7 cellular contexts compared by ENCODE assay signal in the genomic region with DNA sequence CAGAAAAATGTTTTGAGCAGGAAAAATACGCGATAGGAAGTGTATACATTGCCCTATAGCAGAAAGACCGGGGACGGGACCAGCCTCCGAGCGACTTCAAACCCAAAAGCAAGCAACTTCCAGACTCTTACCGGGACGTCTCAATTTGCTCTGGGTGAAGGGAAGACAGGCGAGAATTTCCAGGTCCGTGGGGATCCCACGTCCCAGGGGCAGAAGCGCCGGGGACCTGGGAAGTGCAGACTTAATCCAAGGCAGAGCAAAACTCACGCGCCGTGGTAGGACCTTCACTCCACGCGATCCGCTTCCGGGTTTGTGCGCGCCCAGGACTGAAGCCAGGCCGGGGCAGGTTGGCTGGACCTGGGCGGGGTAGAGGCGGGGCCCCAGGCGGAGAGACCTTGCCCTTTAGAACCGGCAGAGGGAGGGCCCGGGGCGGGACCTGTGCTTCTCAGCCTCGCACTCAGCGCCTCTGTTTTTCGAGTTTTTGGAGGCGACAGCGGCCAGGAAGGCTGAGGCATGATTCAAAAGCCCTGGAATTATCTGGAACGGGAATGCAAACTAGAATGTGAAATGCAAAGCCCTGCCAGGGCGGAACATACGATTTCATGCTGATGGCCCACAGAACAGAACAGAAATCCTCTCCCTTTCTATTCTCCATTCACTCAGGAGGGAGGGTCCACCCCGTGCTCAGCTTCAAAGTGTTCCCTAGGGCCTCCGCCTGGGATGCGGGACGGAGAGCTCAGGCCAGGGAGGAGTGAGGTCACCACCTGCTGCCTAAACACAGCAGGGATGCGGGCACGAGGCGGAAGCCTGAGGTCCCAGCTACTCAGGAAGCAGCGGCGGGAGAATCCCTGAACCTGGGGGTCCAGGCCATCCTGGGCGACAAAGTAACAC. TPM values are rescaled to one million over a fixed set of nuclear protein-coding genes. Genes with fewer than 3 reads are reported as not detected.
DNase-seq lines count a peak whose midpoint lies in the region; ATAC-seq lines count a peak whose summit lies in the region.
"Not testable (repeated sequence)": the region's sequence is repeated elsewhere in the genome, so short reads cannot be mapped to it uniquely, and the experiment has no call there.

A gene (minus strand): TSS at position 328 of the 891 bp plus-strand sequence. CDS start 7,903 bp downstream, outside the sequence.

- not testable (repeated sequence) for H3K27ac ChIP-seq in caudate nucleus (ENCODE audit: low read depth, low read length)

- peak within 1 kb of the TSS; percentile 60 for H3K9ac ChIP-seq in skeletal muscle satellite cell (ENCODE audit: low read depth, low read length)

- peak within 1 kb of the TSS; percentile 69 for H3K4me3 ChIP-seq in skeletal muscle satellite cell (ENCODE audit: low read length)

- DNase-seq in NCI-H226 (peak; percentile 81), caudate nucleus (lab: John Stamatoyannopoulos, UW) (peak in 41 of 61 donors; percentile 1 to 82 (median 8)), iPS-NIHi7 (ENCODE audit: extremely low spot score) (peak; percentile 71)
- peak; percentile 63 for DNase-seq in activated CD4-positive, alpha-beta T cell treated with anti-CD3 and anti-CD28 coated beads for 1 hour

- H3K4me2 ChIP-seq in skeletal muscle satellite cell (ENCODE audit: low read length): peak within 1 kb of the TSS; percentile 90

- not testable (repeated sequence) for H3K9me3 ChIP-seq in skeletal muscle satellite cell (replicated peaks; ENCODE audit: low read length)

- not testable (repeated sequence) for H3K36me3 ChIP-seq in skeletal muscle satellite cell (ENCODE audit: insufficient read depth, low read length)

- H3K27me3 ChIP-seq in skeletal muscle satellite cell (ENCODE audit: control insufficient read depth, insufficient read depth, low read length): not testable (repeated sequence)

- ATAC-seq in GM18517 (IDR thresholded peaks at IDR 0.05; ENCODE audit: unreplicated experiment) (peak; percentile 77), HG03025 (IDR thresholded peaks at IDR 0.05; ENCODE audit: low FRiP score, unreplicated experiment) (peak; percentile 88)

- not testable (repeated sequence) for H3K4me1 ChIP-seq in skeletal muscle satellite cell (ENCODE audit: control insufficient read depth, insufficient read depth, low read length)

RNA-seq across cellular contexts. Expression of the gene that starts here (rescaled TPM):
- total RNA-seq in skeletal muscle satellite cell (2012; rRNA removed): 4.8 and 6.1 TPM in 2 replicates

Comparison
In these comparisons a context has a peak if more than half of its experiments do, and no peak if none do; other contexts are left out.
1. DNase-seq: peak in every context shown above with its lines; median percentile 81 in NCI-H226; 71 in iPS-NIHi7; 63 in activated CD4-positive, alpha-beta T cell treated with anti-CD3 and anti-CD28 coated beads for 1 hour; 8 in caudate nucleus.